9 cellular contexts compared by ENCODE assay signal in genomic region chr3:115099115-115099884, GRCh38. TPM values are rescaled to one million over a fixed set of nuclear protein-coding genes. Genes with fewer than 3 reads are reported as not detected.
DNase-seq lines count a peak whose midpoint lies in the region; ATAC-seq, FAIRE-seq and TF ChIP-seq lines count a peak whose summit lies in the region.
"Had no signal": no experiment of that assay in that cellular context is flagged by ENCODE, and none has a peak within 500 bp of the region (broad histone marks: within the 10 kb centered on the region; RNA-seq: fewer than 3 reads in every experiment).

No MANE protein-coding gene starts in this region.

- H3K4me1 ChIP-seq in OCI-LY1 (ENCODE audit: insufficient read depth, low read length, severe bottlenecking): peaks cover 27% of the 10 kb centered on the region
- H3K4me1 ChIP-seq in pancreas: peaks cover 22 to 36% (median 35%) of the 10 kb centered on the region in 3 donors

- no peaks in the 10 kb centered on the region for H3F3A ChIP-seq in OCI-LY1 (ENCODE audit: insufficient read depth, low read length)

- no peaks in the 10 kb centered on the region for H3K9me2 ChIP-seq in OCI-LY1 (ENCODE audit: low read depth, low read length)

- no peaks in the 10 kb centered on the region for H3K27me3 Mint-ChIP-seq in CD4-positive, alpha-beta T cell
- no peaks in the 10 kb centered on the region for H3K27me3 Mint-ChIP-seq in chondrocyte (ENCODE audit: low read depth)

- ATAC-seq in CD4-positive, alpha-beta T cell (ENCODE audit: poor library complexity): no peak
- peak; percentile 50 to 65 (median 51) for ATAC-seq in pancreas
- no peak for ATAC-seq in HG03571 (IDR thresholded peaks at IDR 0.05; ENCODE audit: unreplicated experiment)
- no peak for ATAC-seq in HG02970 (IDR thresholded peaks at IDR 0.05; ENCODE audit: low FRiP score, unreplicated experiment)
- ATAC-seq: K562 had no signal

- H3K79me2 ChIP-seq in OCI-LY1 (ENCODE audit: insufficient read depth, low read length): no peaks in the 10 kb centered on the region

- intact Hi-C loops in CD4-positive, alpha-beta T cell (cut with DNase I, micrococcal nuclease): loop anchor here in 1 of 2 experiments (2.0 to 5.0 kb wide), 2 partner anchors 50 to 57 kb away; no protein-coding TSS in a partner anchor
- intact Hi-C loops in pancreas (cut with DNase I): no loop called here

- 6 to 8% methylated on average over 3 of the region's 3 CpGs for WGBS in pancreas, 2 donors

- H3K9me3 ChIP-seq in CD4-positive, alpha-beta T cell (ENCODE audit: control insufficient read depth, low read length): no peaks in the 10 kb centered on the region
- H3K9me3 ChIP-seq in OCI-LY1 (ENCODE audit: low read length) (no peaks in the 10 kb centered on the region), pancreas (no peaks in the 10 kb centered on the region)

- peak overlapping the region; percentile 86 for H3K27ac Mint-ChIP-seq in CD4-positive, alpha-beta T cell
- H3K27ac Mint-ChIP-seq in chondrocyte (ENCODE audit: unreplicated experiment): no peak overlapping the region

- H3K36me3 Mint-ChIP-seq in CD4-positive, alpha-beta T cell (ENCODE audit: low read depth): peaks cover 22% of the 10 kb centered on the region
- peaks cover 3% of the 10 kb centered on the region for H3K36me3 Mint-ChIP-seq in chondrocyte (ENCODE audit: low read depth)

- CTCF ChIA-PET in CD4-positive, alpha-beta T cell (lab: Charles Lee): interaction anchor here (0.8 to 2.3 kb wide), 3 partner anchors 13 to 685 kb away, joined by 3 to 6 read pairs (median 6); partner anchors contain the start of gene ZBTB20

- TF ChIP-seq CTCF in CD4-positive, alpha-beta T cell (IDR thresholded peaks at IDR 0.05): no peak
- TF ChIP-seq CTCF in OCI-LY1 (IDR thresholded peaks at IDR 0.05; ENCODE audit: low read length): no peak
- TF ChIP-seq CTCF in epithelial cell of proximal tubule (conservative IDR thresholded peaks at IDR 0.05; ENCODE audit: low read depth, low read length): no peak
- no peak for TF ChIP-seq CTCF in pancreas (IDR thresholded peaks at IDR 0.05)
- TF ChIP-seq CTCF in chondrocyte (IDR thresholded peaks at IDR 0.05): no peak

- no peaks in the 10 kb centered on the region for H3K27me3 ChIP-seq in CD4-positive, alpha-beta T cell (ENCODE audit: control insufficient read depth, insufficient read depth, low read length)
- H3K27me3 ChIP-seq in OCI-LY1 (ENCODE audit: insufficient read depth, low read length) (no peaks in the 10 kb centered on the region), pancreas (no peaks in the 10 kb centered on the region)

- H3K9ac ChIP-seq in OCI-LY1 (ENCODE audit: low read length): no peak overlapping the region; the same call in 1 of the 2 replicates

- peak overlapping the region; percentile 64; the same call in 1 of the 2 replicates for H3K4me2 ChIP-seq in OCI-LY1 (ENCODE audit: low read length)

- H4K20me1 ChIP-seq in OCI-LY1 (ENCODE audit: insufficient read depth, low read length): no peaks in the 10 kb centered on the region

- no peak for DNase-seq in CD4-positive, alpha-beta T cell
- DNase-seq in epithelial cell of proximal tubule (ENCODE audit: low read depth): no peak
- no peak for DNase-seq in pancreas
- DNase-seq in chondrocyte (ENCODE audit: low spot score): no peak
- no peak for DNase-seq in A172 (ENCODE audit: low spot score)

- H3K4me1 Mint-ChIP-seq in CD4-positive, alpha-beta T cell (ENCODE audit: low read depth): peaks cover 65% of the 10 kb centered on the region
- peaks cover 23% of the 10 kb centered on the region for H3K4me1 Mint-ChIP-seq in chondrocyte (ENCODE audit: low read depth)

- no peak overlapping the region for H2AFZ ChIP-seq in OCI-LY1 (ENCODE audit: low read length)

- H3K4me3 ChIP-seq in OCI-LY1 (ENCODE audit: low read depth, low read length, poor library complexity, severe bottlenecking) (peak overlapping the region; percentile 51), epithelial cell of proximal tubule (ENCODE audit: low read depth, low read length) (peak overlapping the region; percentile 56), pancreas (peak overlapping the region; percentile 3 to 40 (median 17))
- H3K4me3 ChIP-seq: K562 had no signal

- peak overlapping the region; percentile 3 for H3K27ac ChIP-seq in CD4-positive, alpha-beta T cell (ENCODE audit: low read depth, low read length)
- peak overlapping the region; percentile 14 for H3K27ac ChIP-seq in OCI-LY1 (ENCODE audit: low read depth, low read length, poor library complexity, severe bottlenecking)
- H3K27ac ChIP-seq in pancreas: peak overlapping the region in 3 of 4 donors; percentile 53 to 83 (median 74)

- H3K9me3 Mint-ChIP-seq in CD4-positive, alpha-beta T cell: no peaks in the 10 kb centered on the region
- peaks cover 8% of the 10 kb centered on the region for H3K9me3 Mint-ChIP-seq in chondrocyte (ENCODE audit: low read depth)

- peak overlapping the region; percentile 89 for H3K4me3 Mint-ChIP-seq in CD4-positive, alpha-beta T cell
- H3K4me3 Mint-ChIP-seq in chondrocyte (ENCODE audit: unreplicated experiment): no peak overlapping the region

- H3K36me3 ChIP-seq in OCI-LY1 (ENCODE audit: insufficient read depth, low read length) (no peaks in the 10 kb centered on the region), pancreas (no peaks in the 10 kb centered on the region)

- peak; percentile 69 for FAIRE-seq in pancreas (lab: Jason Lieb, UNC)
- FAIRE-seq: K562 had no signal

- POLR2A ChIA-PET in CD4-positive, alpha-beta T cell (lab: Charles Lee): interaction anchor here (0.6 to 4.5 kb wide), 5 partner anchors 37 to 685 kb away, joined by 3 to 135 read pairs (median 16); partner anchors contain the start of gene ZBTB20

RNA-seq across cellular contexts. Expression of gene ZBTB20, which starts 47.8 kb away (rescaled TPM):
- 10 to 100 TPM; 41.6 to 47.4 TPM for total RNA-seq in CD4-positive, alpha-beta T cell
- total RNA-seq in epithelial cell of proximal tubule (7.1 and 11.2 TPM in 2 replicates), pancreas (10 to 100 TPM; 34.7 to 81.5 (median 47.0) TPM), chondrocyte (12.2 to 24.5 TPM (median 15.5 TPM) in 3 replicates)
- polyA plus RNA-seq in pancreas: 10 to 100 TPM in 1 of 2 donors, 1 to 10 TPM in 1; 1.3 to 16.0 TPM
- 7.5 and 13.0 TPM in 2 replicates for total RNA-seq in A172 (2014; rRNA removed; shearing (Covaris generic))

Comparison
In these comparisons a context has a peak if more than half of its experiments do, and no peak if none do; other contexts are left out.
1. ATAC-seq: peak in pancreas (4 of 4); none in CD4-positive, alpha-beta T cell (single experiment), HG03571 (single experiment) and HG02970 (single experiment).
2. H3K27ac ChIP-seq: peak in every context shown above with its lines; median percentile 74 in pancreas; 14 in OCI-LY1; 3 in CD4-positive, alpha-beta T cell.
3. Peak in every context shown above with its lines, with median percentiles within 50 percentile points of each other: H3K4me3 ChIP-seq.